In the genomic region with DNA sequence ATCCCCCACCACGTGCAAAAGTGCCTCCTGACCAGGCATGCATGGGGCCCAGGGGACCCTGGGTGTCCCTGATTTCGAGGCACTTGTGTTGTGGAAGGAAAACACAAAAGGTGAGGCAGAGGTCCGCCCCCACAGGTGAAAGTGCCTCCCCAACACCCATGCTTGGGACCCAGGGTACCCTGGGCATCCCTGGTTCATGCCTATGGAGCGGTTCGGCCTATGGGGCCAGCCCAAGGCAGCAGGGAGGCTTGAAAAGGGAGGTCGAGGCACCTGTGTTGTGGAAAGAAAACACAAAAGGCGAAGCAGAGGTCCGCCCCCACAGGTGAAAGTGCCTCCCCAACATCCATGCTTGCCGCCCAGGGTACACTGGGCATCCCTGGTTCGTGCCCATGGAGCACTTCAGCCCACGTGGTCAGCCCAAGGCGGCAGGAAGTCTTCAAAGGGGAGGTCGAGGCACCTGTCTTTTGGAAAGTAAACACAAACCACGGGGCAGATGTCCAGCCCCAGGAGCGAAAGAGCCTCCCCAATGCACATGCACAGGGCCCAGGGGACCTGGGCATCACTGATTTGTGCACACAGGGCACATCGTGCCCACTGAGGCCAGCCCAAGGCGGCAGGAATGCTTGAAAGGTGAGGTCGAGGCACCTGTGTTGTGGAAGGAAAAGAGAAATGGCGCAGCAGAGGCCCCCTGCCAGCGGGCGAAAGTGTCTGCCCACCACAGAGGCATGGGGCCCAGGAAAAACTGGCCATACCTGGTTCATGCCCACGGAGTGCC, we compare ENCODE assay signal across 13 cellular contexts.
DNase-seq lines count a peak whose midpoint lies in the region; ATAC-seq and TF ChIP-seq lines count a peak whose summit lies in the region.
"Had no signal": no experiment of that assay in that cellular context is flagged by ENCODE, and none has a peak within 500 bp of the region (broad histone marks: within the 10 kb centered on the region; RNA-seq: fewer than 3 reads in every experiment).

No MANE protein-coding gene starts in this region.

- no peaks in the 10 kb centered on the region for H3K4me1 Mint-ChIP-seq in activated naive CD4-positive, alpha-beta T cell treated with anti-CD3 and anti-CD28 coated beads for 36 hours (ENCODE audit: low read depth)
- H3K4me1 Mint-ChIP-seq in chondrocyte (ENCODE audit: low read depth) (no peaks in the 10 kb centered on the region), type B pancreatic cell (ENCODE audit: unreplicated experiment) (no peaks in the 10 kb centered on the region)
- no peaks in the 10 kb centered on the region for H3K4me1 Mint-ChIP-seq in stimulated activated memory B cell treated with anti-CD40 and anti-IgM and Interleukin-4, amounts not matched to agents 10 μg/mL and 1 μg/mL and 100 μg/mL, for 72 hours
- H3K4me1 Mint-ChIP-seq: naive B cell had no signal

- peaks cover 3% of the 10 kb centered on the region for H3K36me3 Mint-ChIP-seq in activated naive CD4-positive, alpha-beta T cell treated with anti-CD3 and anti-CD28 coated beads for 36 hours (ENCODE audit: low read depth)
- no peaks in the 10 kb centered on the region for H3K36me3 Mint-ChIP-seq in chondrocyte (ENCODE audit: low read depth)
- no peaks in the 10 kb centered on the region for H3K36me3 Mint-ChIP-seq in type B pancreatic cell
- H3K36me3 Mint-ChIP-seq in stimulated activated memory B cell treated with anti-CD40 and anti-IgM and Interleukin-4, amounts not matched to agents 10 μg/mL and 1 μg/mL and 100 μg/mL, for 72 hours = no peaks in the 10 kb centered on the region

- H3K4me3 Mint-ChIP-seq in activated naive CD4-positive, alpha-beta T cell treated with anti-CD3 and anti-CD28 coated beads for 36 hours = no peak overlapping the region
- H3K4me3 Mint-ChIP-seq in chondrocyte (ENCODE audit: unreplicated experiment) (no peak overlapping the region), type B pancreatic cell (no peak overlapping the region)
- no peak overlapping the region for H3K4me3 Mint-ChIP-seq in stimulated activated memory B cell treated with anti-CD40 and anti-IgM and Interleukin-4, amounts not matched to agents 10 μg/mL and 1 μg/mL and 100 μg/mL, for 72 hours
- H3K4me3 Mint-ChIP-seq: activated T-helper 1 cell treated with anti-CD3 and anti-CD28 coated beads, Interleukin-12 subunit alpha, Interleukin-12 subunit beta, Interleukin-2, Interleukin-4 antibody, amounts not matched to agents 30 ng/mL and 10 ng/mL and 1 ng/mL, durations not matched to agents 14 hours and 24 hours and 36 hours; naive B cell had no signal

- H3K4me2 ChIP-seq in Karpas-422 (ENCODE audit: low read depth, low read length, poor library complexity, severe bottlenecking) = no peak overlapping the region

- no peak overlapping the region for H3K27ac ChIP-seq in Karpas-422 (ENCODE audit: low read length)

- H3K36me3 ChIP-seq in Karpas-422 (ENCODE audit: insufficient read depth, low read length) = no peaks in the 10 kb centered on the region

- no peak overlapping the region for H3K9ac ChIP-seq in Karpas-422 (ENCODE audit: low read length)

- peaks cover 19% of the 10 kb centered on the region; the same call in 1 of the 2 replicates for H3K9me3 ChIP-seq in Karpas-422 (ENCODE audit: low read length)

- no peaks in the 10 kb centered on the region for H3K79me2 ChIP-seq in Karpas-422 (ENCODE audit: low read length)

- CTCF ChIA-PET in activated naive CD4-positive, alpha-beta T cell treated with anti-CD3 and anti-CD28 coated beads for 36 hours (lab: Charles Lee) = no interaction called here

- no peaks in the 10 kb centered on the region for H4K20me1 ChIP-seq in Karpas-422 (ENCODE audit: insufficient read depth, low read depth, low read length)

- H3K27me3 Mint-ChIP-seq in activated naive CD4-positive, alpha-beta T cell treated with anti-CD3 and anti-CD28 coated beads for 36 hours (ENCODE audit: low read depth) = no peaks in the 10 kb centered on the region
- H3K27me3 Mint-ChIP-seq in chondrocyte (ENCODE audit: low read depth) = no peaks in the 10 kb centered on the region
- no peaks in the 10 kb centered on the region for H3K27me3 Mint-ChIP-seq in type B pancreatic cell
- H3K27me3 Mint-ChIP-seq in stimulated activated memory B cell treated with anti-CD40 and anti-IgM and Interleukin-4, amounts not matched to agents 10 μg/mL and 1 μg/mL and 100 μg/mL, for 72 hours = peaks cover 9% of the 10 kb centered on the region
- H3K27me3 Mint-ChIP-seq: naive B cell had no signal

- ATAC-seq in stimulated activated memory B cell treated with anti-CD40 and anti-IgM and Interleukin-4, amounts not matched to agents 10 μg/mL and 1 μg/mL and 100 μg/mL, for 72 hours = no peak
- ATAC-seq in GM19351 (IDR thresholded peaks at IDR 0.05; ENCODE audit: unreplicated experiment) = no peak

- H3K4me3 ChIP-seq in Karpas-422 (ENCODE audit: low read length) = no peak overlapping the region

- no peaks in the 10 kb centered on the region for H3K27me3 ChIP-seq in Karpas-422 (ENCODE audit: low read length)

- DNase-seq in activated naive CD4-positive, alpha-beta T cell treated with anti-CD3 and anti-CD28 coated beads, Interleukin-2, amount 50 U/mL, for 16 hours = peak; percentile 3
- no peak for DNase-seq in activated naive CD4-positive, alpha-beta T cell treated with anti-CD3 and anti-CD28 coated beads for 36 hours
- DNase-seq in chondrocyte (ENCODE audit: low spot score) = peak; percentile 58
- peak; percentile 65 for DNase-seq in mesenteric fat pad (ENCODE audit: low spot score)
- peak; percentile 51 for DNase-seq in type B pancreatic cell (ENCODE audit: extremely low spot score, unreplicated experiment)
- no peak for DNase-seq in Karpas-422
- DNase-seq: GF-D8, naive B cell, NCI-H1092 treated with DMSO at 0.1 percent for 48 hours, RPMI8226 had no signal

- intact Hi-C loops in activated naive CD4-positive, alpha-beta T cell treated with anti-CD3 and anti-CD28 coated beads for 36 hours (cut with micrococcal nuclease) = no loop called here

- no peak overlapping the region for H3K27ac Mint-ChIP-seq in activated naive CD4-positive, alpha-beta T cell treated with anti-CD3 and anti-CD28 coated beads for 36 hours
- H3K27ac Mint-ChIP-seq in chondrocyte (ENCODE audit: unreplicated experiment) (no peak overlapping the region), type B pancreatic cell (no peak overlapping the region)
- H3K27ac Mint-ChIP-seq in stimulated activated memory B cell treated with anti-CD40 and anti-IgM and Interleukin-4, amounts not matched to agents 10 μg/mL and 1 μg/mL and 100 μg/mL, for 72 hours = no peak overlapping the region
- H3K27ac Mint-ChIP-seq: activated T-helper 1 cell treated with anti-CD3 and anti-CD28 coated beads, Interleukin-12 subunit alpha, Interleukin-12 subunit beta, Interleukin-2, Interleukin-4 antibody, amounts not matched to agents 30 ng/mL and 10 ng/mL and 1 ng/mL, durations not matched to agents 14 hours and 24 hours and 36 hours; naive B cell had no signal

- H3K9me2 ChIP-seq in Karpas-422 (replicated peaks; ENCODE audit: insufficient read depth, low read length) = no peaks in the 10 kb centered on the region

- no peak overlapping the region for H2AFZ ChIP-seq in Karpas-422 (ENCODE audit: low read length)

- no peaks in the 10 kb centered on the region for H3K4me1 ChIP-seq in Karpas-422 (ENCODE audit: low read length)

- no peak for TF ChIP-seq CTCF in chondrocyte (IDR thresholded peaks at IDR 0.05)
- no peak for TF ChIP-seq CTCF in type B pancreatic cell (conservative IDR thresholded peaks at IDR 0.05)

- peaks cover 11% of the 10 kb centered on the region for H3K9me3 Mint-ChIP-seq in activated naive CD4-positive, alpha-beta T cell treated with anti-CD3 and anti-CD28 coated beads for 36 hours
- peaks cover 22% of the 10 kb centered on the region for H3K9me3 Mint-ChIP-seq in chondrocyte (ENCODE audit: low read depth)
- no peaks in the 10 kb centered on the region for H3K9me3 Mint-ChIP-seq in type B pancreatic cell
- H3K9me3 Mint-ChIP-seq in stimulated activated memory B cell treated with anti-CD40 and anti-IgM and Interleukin-4, amounts not matched to agents 10 μg/mL and 1 μg/mL and 100 μg/mL, for 72 hours = peaks cover 13% of the 10 kb centered on the region

Comparison
In these comparisons a context has a peak if more than half of its experiments do, and no peak if none do; other contexts are left out.
1. DNase-seq: peak in activated naive CD4-positive, alpha-beta T cell treated with anti-CD3 and anti-CD28 coated beads, Interleukin-2, amount 50 U/mL, for 16 hours (single experiment), chondrocyte (single experiment), mesenteric fat pad (single experiment) and type B pancreatic cell (single experiment); none in activated naive CD4-positive, alpha-beta T cell treated with anti-CD3 and anti-CD28 coated beads for 36 hours (single experiment) and Karpas-422 (single experiment).